In the genomic region with DNA sequence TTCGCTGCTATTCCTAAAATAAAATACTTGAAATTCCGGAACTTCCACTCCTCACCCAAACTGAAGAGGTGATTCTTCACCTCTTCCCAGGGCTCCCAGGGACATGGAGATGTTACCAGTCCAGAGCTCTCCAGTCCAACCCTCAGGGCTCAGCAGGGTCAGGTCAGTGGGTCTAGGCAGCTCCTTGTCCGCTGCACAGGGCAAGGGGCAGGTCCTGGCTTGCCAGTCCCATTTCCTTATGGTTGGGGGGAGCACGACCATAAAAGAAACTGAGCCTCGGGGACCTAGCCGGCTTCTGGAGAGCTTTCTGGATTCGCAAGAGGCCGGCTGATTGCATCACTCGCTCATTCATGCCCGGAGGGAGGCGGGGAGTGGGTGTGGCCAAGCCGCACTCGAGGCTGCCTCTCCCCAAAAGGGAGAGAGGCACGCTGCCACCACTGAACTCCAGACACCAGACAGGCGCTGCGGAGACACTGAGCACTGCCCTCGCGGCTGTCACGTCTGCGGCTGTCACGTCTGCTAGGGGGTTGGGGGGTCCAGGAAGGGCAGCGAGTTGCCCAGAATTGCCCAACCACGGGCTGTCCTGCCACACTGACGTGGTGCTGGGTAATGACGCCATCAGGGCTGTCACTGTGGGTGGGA, we compare ENCODE assay signal across 8 cellular contexts. TPM values are rescaled to one million over a fixed set of nuclear protein-coding genes. Genes with fewer than 3 reads are reported as not detected.
DNase-seq lines count a peak whose midpoint lies in the region; ATAC-seq and TF ChIP-seq lines count a peak whose summit lies in the region.

No MANE protein-coding gene starts in this region.

- no peak for TF ChIP-seq CTCF in GM13977 (IDR thresholded peaks at IDR 0.05; ENCODE audit: extremely low read depth, insufficient read depth, missing control alignments)
- no peak for TF ChIP-seq CTCF in PC-3 (conservative IDR thresholded peaks at IDR 0.05; ENCODE audit: low read depth, low read length)

- H3K4me3 ChIP-seq in PC-3 (ENCODE audit: low read length) (peak overlapping the region; percentile 50; the same call in 1 of the 2 replicates), mucosa of stomach (ENCODE audit: low read length) (no peak overlapping the region)

- CTCF ChIA-PET in PC-3 (lab: Charles Lee), result no interaction called here

- peaks cover 20% of the 10 kb centered on the region; the same call in 1 of the 2 replicates for H4K20me1 ChIP-seq in PC-3 (ENCODE audit: low read length)

- peaks cover 86% of the 10 kb centered on the region for H3K79me2 ChIP-seq in PC-3 (ENCODE audit: low read length)

- peak; percentile 94 for DNase-seq in GM13977 (ENCODE audit: low spot score)
- DNase-seq in PC-3, result peak; percentile 81
- DNase-seq in activated T-cell treated with anti-CD3 and anti-CD28 coated beads, Interleukin-2, amount 50 U/mL, for 1 hour, result peak; percentile 85
- DNase-seq in epithelial cell of prostate (ENCODE audit: low read depth, low spot score), result peak; percentile 72
- DNase-seq in stimulated activated CD8-positive, alpha-beta memory T cell treated with anti-CD3 and anti-CD28 coated beads, Interleukin-7, amount 100 ng/mL, for 1 hour (ENCODE audit: low read depth in 2 of 2), result peak; percentile 70 to 74

- POLR2A ChIA-PET in PC-3 (lab: Charles Lee; ENCODE audit: unreplicated experiment), result interaction anchor here (0.6 kb wide), 1 partner anchor 11 kb away, joined by 3 read pairs; no protein-coding TSS in a partner anchor

- H3K27ac ChIP-seq in PC-3 (ENCODE audit: low read length) (peak overlapping the region; percentile 95), epithelial cell of prostate (peak overlapping the region; percentile 92)

- H3K36me3 ChIP-seq in PC-3 (ENCODE audit: low read depth, low read length) (peaks cover 45% of the 10 kb centered on the region), mucosa of stomach (ENCODE audit: control insufficient read depth, insufficient read depth, low read length) (no peaks in the 10 kb centered on the region)

- in situ Hi-C loops in GM13977 (cut with MboI; ENCODE audit: low pct_unique_long_range_greater_than_20kb, low sequenced_read_pairs, unreplicated experiment), result no loop called here

- H3K9ac ChIP-seq in PC-3 (ENCODE audit: low read length), result peak overlapping the region; percentile 82
- H3K9ac ChIP-seq in mucosa of stomach (ENCODE audit: low read length), result peak overlapping the region; percentile 41

- H3K4me2 ChIP-seq in PC-3 (ENCODE audit: low read length), result peak overlapping the region; percentile 84

- intact Hi-C loops in PC-3 (cut with micrococcal nuclease), result loop anchor here (5.0 kb wide), 1 partner anchor 76 kb away; no protein-coding TSS in a partner anchor

- no peaks in the 10 kb centered on the region for H3K9me2 ChIP-seq in PC-3 (replicated peaks; ENCODE audit: low read length)

- H2AFZ ChIP-seq in PC-3 (ENCODE audit: low read length), result no peak overlapping the region

- BruUV-seq in PC-3 (replicated peaks; lab: Mats Ljungman, UMichigan), result no TSS peak

- H3K27me3 ChIP-seq in PC-3 (ENCODE audit: low read length) (no peaks in the 10 kb centered on the region), mucosa of stomach (ENCODE audit: control insufficient read depth, insufficient read depth, low read length) (peaks cover 12% of the 10 kb centered on the region)

- ATAC-seq in HG03520 (IDR thresholded peaks at IDR 0.05; ENCODE audit: unreplicated experiment), result peak; percentile 60
- ATAC-seq in PC-3, result peak; percentile 30
- no peak for ATAC-seq in GM19328 (IDR thresholded peaks at IDR 0.05; ENCODE audit: unreplicated experiment)

- H3K4me1 ChIP-seq in PC-3 (ENCODE audit: insufficient read depth, low read length) (peaks cover 42% of the 10 kb centered on the region), mucosa of stomach (ENCODE audit: control insufficient read depth, insufficient read depth, low read length) (peaks cover 51% of the 10 kb centered on the region)

- no peaks in the 10 kb centered on the region for H3K9me3 ChIP-seq in PC-3 (ENCODE audit: low read length)
- no peaks in the 10 kb centered on the region for H3K9me3 ChIP-seq in mucosa of stomach (ENCODE audit: control insufficient read depth, low read length)

- no peaks in the 10 kb centered on the region for H3F3A ChIP-seq in PC-3 (ENCODE audit: low read length, unreplicated experiment)

RNA-seq across cellular contexts. Expression of gene SLC7A5, which starts 15.8 kb away (rescaled TPM):
- total RNA-seq in PC-3 (2014; rRNA removed), result 93.2 and 118 TPM in 2 replicates
